ENCODE assay signal across 1 cellular context in genomic region chr17:38926290-38927070, GRCh38.
TF ChIP-seq lines count a peak whose summit lies in the region.

No MANE protein-coding gene starts in this region.

TF ChIP-seq in GM23338, 12 proteins besides CTCF, POLR2A, EP300 and RAD21 (continued from another document):
- TF ChIP-seq ZNF462 (CRISPR knock-in tag; IDR thresholded peaks at IDR 0.05) (no peak), POLR2AphosphoS5 (IDR thresholded peaks at IDR 0.05; ENCODE audit: low read depth) (no peak)
